Comparison of ENCODE assay signal across 9 cellular contexts in genomic region chr1:156113263-156114004, GRCh38. TPM values are rescaled to one million over a fixed set of nuclear protein-coding genes. Genes with fewer than 3 reads are reported as not detected.
DNase-seq lines count a peak whose midpoint lies in the region; ATAC-seq, FAIRE-seq and TF ChIP-seq lines count a peak whose summit lies in the region.
"Had no signal": no experiment of that assay in that cellular context is flagged by ENCODE, and none has a peak within 500 bp of the region (broad histone marks: within the 10 kb centered on the region; RNA-seq: fewer than 3 reads in every experiment).

No MANE protein-coding gene starts in this region.

- peak; percentile 0 for ATAC-seq in stimulated activated naive CD8-positive, alpha-beta T cell treated with anti-CD3 and anti-CD28 coated beads, Interleukin-15, Interleukin-2, amounts not matched to agents 100 U/mL and 50 U/mL, for 24 hours
- ATAC-seq in HG03457 (IDR thresholded peaks at IDR 0.05; ENCODE audit: unreplicated experiment) (no peak), GM21737 (IDR thresholded peaks at IDR 0.05; ENCODE audit: unreplicated experiment) (no peak)
- ATAC-seq in activated CD8-positive, alpha-beta memory T cell treated with anti-CD3 and anti-CD28 coated beads, Interleukin-2, amount 10 ng/mL, durations not matched to agents 7 days and 5 days: no peak

- peaks cover 32% of the 10 kb centered on the region for H3K27me3 Mint-ChIP-seq in HFFc6 (ENCODE audit: insufficient read depth)
- peaks cover 34% of the 10 kb centered on the region for H3K27me3 Mint-ChIP-seq in activated CD8-positive, alpha-beta memory T cell treated with anti-CD3 and anti-CD28 coated beads, Interleukin-2, amount 10 ng/mL, durations not matched to agents 7 days and 5 days

- 51 to 55% (median 53%) methylated on average over 4 of the region's 4 CpGs for WGBS in adipose tissue, 3 donors

- no peak for DNase-seq in HFFc6
- DNase-seq in kidney: no peak
- DNase-seq in stimulated activated naive CD8-positive, alpha-beta T cell treated with anti-CD3 and anti-CD28 coated beads, Interleukin-15, Interleukin-2, amounts not matched to agents 100 U/mL and 50 U/mL, for 24 hours: no peak
- DNase-seq in activated CD8-positive, alpha-beta memory T cell treated with anti-CD3 and anti-CD28 coated beads, Interleukin-2, amount 10 ng/mL, durations not matched to agents 7 days and 5 days: no peak
- DNase-seq in Ammon's horn (ENCODE audit: low spot score): no peak

- H3K27ac ChIP-seq in adipose tissue (ENCODE audit: low read depth, low read length) (peak overlapping the region; percentile 8), kidney (ENCODE audit: low read depth in 2 of 2, low read length in 2 of 2) (peak overlapping the region; percentile 26 to 59)

- TF ChIP-seq CTCF in HFFc6 (IDR thresholded peaks at IDR 0.05) (no peak), kidney (IDR thresholded peaks at IDR 0.05; ENCODE audit: borderline replicate concordance, extremely low read depth, insufficient read depth) (no peak)

- H3K27ac Mint-ChIP-seq in HFFc6: peak overlapping the region; percentile 98
- no peak overlapping the region for H3K27ac Mint-ChIP-seq in activated CD8-positive, alpha-beta memory T cell treated with anti-CD3 and anti-CD28 coated beads, Interleukin-2, amount 10 ng/mL, durations not matched to agents 7 days and 5 days

- no peak overlapping the region for H3K9ac ChIP-seq in kidney (ENCODE audit: low read length in 2 of 2)

- peaks cover 9 to 19% of the 10 kb centered on the region in 2 donors for H3K4me1 ChIP-seq in kidney (ENCODE audit: control insufficient read depth in 1 of 2, insufficient read depth in 1 of 2, low read depth in 1 of 2, low read length in 2 of 2)

- H3K4me1 Mint-ChIP-seq in HFFc6 (ENCODE audit: low read depth): peaks cover 48% of the 10 kb centered on the region
- H3K4me1 Mint-ChIP-seq in activated CD8-positive, alpha-beta memory T cell treated with anti-CD3 and anti-CD28 coated beads, Interleukin-2, amount 10 ng/mL, durations not matched to agents 7 days and 5 days: peaks cover 23% of the 10 kb centered on the region

- peaks cover 40% of the 10 kb centered on the region for H3K36me3 Mint-ChIP-seq in HFFc6 (ENCODE audit: low read depth)
- no peaks in the 10 kb centered on the region for H3K36me3 Mint-ChIP-seq in activated CD8-positive, alpha-beta memory T cell treated with anti-CD3 and anti-CD28 coated beads, Interleukin-2, amount 10 ng/mL, durations not matched to agents 7 days and 5 days

- no peaks in the 10 kb centered on the region for H3K9me3 ChIP-seq in kidney (ENCODE audit: control insufficient read depth in 1 of 2, low read length in 2 of 2)

- peaks cover 17% of the 10 kb centered on the region for H3K9me3 Mint-ChIP-seq in HFFc6
- no peaks in the 10 kb centered on the region for H3K9me3 Mint-ChIP-seq in activated CD8-positive, alpha-beta memory T cell treated with anti-CD3 and anti-CD28 coated beads, Interleukin-2, amount 10 ng/mL, durations not matched to agents 7 days and 5 days (ENCODE audit: low read depth)

- intact Hi-C loops in kidney (cut with DNase I): no loop called here

- H3K4me3 Mint-ChIP-seq in HFFc6: peak overlapping the region; percentile 95
- no peak overlapping the region for H3K4me3 Mint-ChIP-seq in activated CD8-positive, alpha-beta memory T cell treated with anti-CD3 and anti-CD28 coated beads, Interleukin-2, amount 10 ng/mL, durations not matched to agents 7 days and 5 days

- H3K4me3 ChIP-seq in kidney (ENCODE audit: low read length in 2 of 2): no peak overlapping the region

- FAIRE-seq in kidney (lab: Jason Lieb, UNC): no peak
- FAIRE-seq: GM18507 had no signal

- H3K36me3 ChIP-seq in kidney (ENCODE audit: control insufficient read depth in 1 of 2, insufficient read depth in 2 of 2, low read length in 2 of 2): no peaks in the 10 kb centered on the region

- CTCF ChIA-PET in activated CD8-positive, alpha-beta memory T cell treated with anti-CD3 and anti-CD28 coated beads, Interleukin-2, amount 10 ng/mL, durations not matched to agents 7 days and 5 days (lab: Charles Lee): interaction anchor here (1.1 to 25.5 kb wide), 3 partner anchors 14 to 941 kb away, joined by 3 to 979 read pairs (median 127); partner anchors contain the start of genes KRTCAP2 and MEX3A

RNA-seq across cellular contexts. Expression of gene LMNA, which starts 1.1 kb away (rescaled TPM):
- 1,000 to 10,000 TPM; 1,238 to 1,664 (median 1,535) TPM for total RNA-seq in HFFc6 (2021; fragmentation: NEBNext Ultra II Directional; extraction: Animal tissue kit (Norgen Biotek cat#: 25700))
- polyA plus RNA-seq in adipose tissue: 100 to 1,000 TPM in 2 of 3 donors, 10 to 100 TPM in 1; 58.6 to 543 (median 239) TPM
- 384 TPM for total RNA-seq in kidney
- polyA plus RNA-seq in kidney (ENCODE audit: insufficient read depth, low read depth, low replicate concordance): 145 TPM
- 10 to 100 TPM; 37.3 to 41.9 TPM for total RNA-seq in activated CD8-positive, alpha-beta memory T cell treated with anti-CD3 and anti-CD28 coated beads, Interleukin-2, amount 10 ng/mL, durations not matched to agents 7 days and 5 days

RNA-seq across cellular contexts. Expression of gene MEX3A, which starts 31.2 kb away (rescaled TPM):
- total RNA-seq in HFFc6 (2021; fragmentation: NEBNext Ultra II Directional; extraction: Animal tissue kit (Norgen Biotek cat#: 25700)): 1 to 10 TPM; 1.4 to 3.1 (median 2.2) TPM
- polyA plus RNA-seq in adipose tissue: under 1 TPM; under 0.01 to 0.43 (median 0.26) TPM
- 1.7 TPM for total RNA-seq in kidney
- 1.0 TPM for polyA plus RNA-seq in kidney (ENCODE audit: insufficient read depth, low read depth, low replicate concordance)
- total RNA-seq in activated CD8-positive, alpha-beta memory T cell treated with anti-CD3 and anti-CD28 coated beads, Interleukin-2, amount 10 ng/mL, durations not matched to agents 7 days and 5 days: under 1 TPM; 0.06 to 0.56 TPM

RNA-seq across cellular contexts. Expression of gene SEMA4A, which starts 40.0 kb away (rescaled TPM):
- total RNA-seq in HFFc6 (2021; fragmentation: NEBNext Ultra II Directional; extraction: Animal tissue kit (Norgen Biotek cat#: 25700)): 1 to 10 TPM in 2 of 6 experiments, under 1 TPM in 4; 0.71 to 1.1 (median 0.83) TPM
- 1 to 10 TPM; 2.1 to 9.5 (median 7.4) TPM for polyA plus RNA-seq in adipose tissue
- 45.9 TPM for total RNA-seq in kidney
- 16.4 TPM for polyA plus RNA-seq in kidney (ENCODE audit: insufficient read depth, low read depth, low replicate concordance)
- 10 to 100 TPM; 14.5 to 30.6 TPM for total RNA-seq in activated CD8-positive, alpha-beta memory T cell treated with anti-CD3 and anti-CD28 coated beads, Interleukin-2, amount 10 ng/mL, durations not matched to agents 7 days and 5 days

RNA-seq across cellular contexts. Expression of gene RAB25, which starts 52.5 kb away (rescaled TPM):
- not detected for total RNA-seq in HFFc6 (2021; fragmentation: NEBNext Ultra II Directional; extraction: Animal tissue kit (Norgen Biotek cat#: 25700))
- polyA plus RNA-seq in adipose tissue (10 to 100 TPM in 2 of 3 donors, under 1 TPM in 1; 0.56 to 58.7 (median 11.8) TPM), kidney (ENCODE audit: insufficient read depth, low read depth, low replicate concordance) (73.0 TPM)
- 51.4 TPM for total RNA-seq in kidney
- total RNA-seq in activated CD8-positive, alpha-beta memory T cell treated with anti-CD3 and anti-CD28 coated beads, Interleukin-2, amount 10 ng/mL, durations not matched to agents 7 days and 5 days: not detected

RNA-seq across cellular contexts. Expression of gene LAMTOR2, which starts 58.9 kb away (rescaled TPM):
- total RNA-seq in HFFc6 (2021; fragmentation: NEBNext Ultra II Directional; extraction: Animal tissue kit (Norgen Biotek cat#: 25700)): 10 to 100 TPM; 48.5 to 73.6 (median 62.5) TPM
- polyA plus RNA-seq in adipose tissue (100 to 1,000 TPM; 113 to 133 (median 116) TPM), kidney (ENCODE audit: insufficient read depth, low read depth, low replicate concordance) (200 TPM)
- 50.8 TPM for total RNA-seq in kidney
- 10 to 100 TPM; 59.3 to 60.6 TPM for total RNA-seq in activated CD8-positive, alpha-beta memory T cell treated with anti-CD3 and anti-CD28 coated beads, Interleukin-2, amount 10 ng/mL, durations not matched to agents 7 days and 5 days

Comparison
In these comparisons a context has a peak if more than half of its experiments do, and no peak if none do; other contexts are left out.
1. RNA of gene SEMA4A, which starts 40.0 kb away (total RNA-seq): 45.9 TPM in kidney (single experiment) and 14.5 to 30.6 TPM in activated CD8-positive, alpha-beta memory T cell treated with anti-CD3 and anti-CD28 coated beads, Interleukin-2, amount 10 ng/mL, durations not matched to agents 7 days and 5 days; 0.71 to 1.1 TPM in HFFc6; every median in the first group is over 4 times any median in the second.